Comparison of ENCODE assay signal across 21 cellular contexts in genomic region chrX:32582729-32583128, GRCh38.
"Had no signal": no experiment of that assay in that cellular context is flagged by ENCODE, and none has a peak within 500 bp of the region (broad histone marks: within the 10 kb centered on the region; RNA-seq: fewer than 3 reads in every experiment).

No MANE protein-coding gene starts in this region.

- DNase-seq: Kasumi-1, MV-4-11, NCI-H1048, NCI-H1105, NCI-H1417, NCI-H1436 treated with DMSO at 0.1 percent for 48 hours, NCI-H1694, NCI-H187 treated with DMSO at 0.1 percent for 48 hours, NCI-H2029 treated with DMSO at 0.1 percent for 48 hours, NCI-H2171 treated with DMSO at 0.1 percent for 48 hours, NCI-H345, NCI-H446 treated with DMSO at 0.1 percent for 48 hours, NCI-H510A treated with DMSO at 0.1 percent for 48 hours, NCI-H526, PC-3, SHP77, SK-N-SH had no signal

- H3K9ac ChIP-seq: KMS-11, SK-N-SH had no signal

- H3K27ac ChIP-seq: KMS-11, RWPE1 had no signal

- H3K4me3 ChIP-seq: K562 had no signal

- FAIRE-seq: K562 had no signal

- ATAC-seq: K562, Panc1, PC-3 had no signal

- H3K4me2 ChIP-seq: KMS-11, SK-N-SH had no signal

- H3K9me3 ChIP-seq: SK-N-SH had no signal
